9 cellular contexts compared by ENCODE assay signal in the genomic region with DNA sequence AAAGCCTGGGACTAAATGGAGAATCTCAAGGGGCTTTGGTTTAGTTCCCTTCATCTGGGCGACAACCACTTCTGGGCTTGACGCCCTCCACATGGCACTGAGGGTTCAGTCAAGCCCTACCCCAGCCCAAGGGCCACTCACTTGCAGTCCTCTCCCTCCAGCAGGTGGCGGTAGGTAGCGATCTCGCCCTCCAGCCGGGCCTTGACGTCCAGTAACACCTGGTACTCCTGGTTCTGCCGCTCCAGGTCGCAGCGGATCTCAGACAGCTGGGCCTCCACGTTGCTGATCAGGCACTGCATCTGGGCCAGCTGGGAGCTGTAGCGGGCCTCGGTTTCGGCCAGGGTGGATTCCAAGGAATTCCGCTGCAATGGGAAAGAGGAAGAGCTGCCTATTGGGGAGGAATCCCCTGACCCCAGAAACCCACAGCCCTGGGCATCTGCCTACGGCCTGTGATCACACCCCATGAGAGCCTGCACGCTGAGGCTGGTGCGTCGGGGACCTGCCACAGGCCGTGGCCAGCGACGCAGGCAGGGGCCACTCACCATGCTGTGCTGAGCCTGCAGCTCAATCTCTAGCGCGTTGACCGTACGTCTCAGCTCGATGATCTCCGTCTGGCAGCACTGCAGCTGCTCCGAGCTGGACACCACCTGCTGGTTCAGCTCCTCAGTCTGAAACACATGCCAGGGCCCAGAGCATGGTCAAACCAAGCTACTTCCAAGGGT. TPM values are rescaled to one million over a fixed set of nuclear protein-coding genes. Genes with fewer than 3 reads are reported as not detected.
DNase-seq lines count a peak whose midpoint lies in the region; ATAC-seq and TF ChIP-seq lines count a peak whose summit lies in the region.
"Had no signal": no experiment of that assay in that cellular context is flagged by ENCODE, and none has a peak within 500 bp of the region (broad histone marks: within the 10 kb centered on the region; RNA-seq: fewer than 3 reads in every experiment).

No MANE protein-coding gene starts in this region.

- TF ChIP-seq CTCF in GM13976 (IDR thresholded peaks at IDR 0.05; ENCODE audit: borderline replicate concordance, control extremely low read depth, extremely low read depth, insufficient read depth, missing control alignments) = peak; percentile 44
- no peak for TF ChIP-seq CTCF in omental fat pad (IDR thresholded peaks at IDR 0.05)

- DNase-seq in GM13976 (ENCODE audit: low spot score) = peak; percentile 69
- DNase-seq in RPMI8226 = peak; percentile 30
- DNase-seq in erythroblast (lab: John Stamatoyannopoulos, UW) = peak; percentile 69 to 83
- DNase-seq in stimulated activated CD4-positive, alpha-beta T cell treated with anti-CD3 and anti-CD28 coated beads, Interleukin-12 subunit alpha, Interleukin-12 subunit beta, amount 100 ng/mL, for 48 hours (ENCODE audit: low read depth in 2 of 3, low spot score in 1 of 3) = peak; percentile 17 to 47 (median 21)
- no peak for DNase-seq in omental fat pad (ENCODE audit: low spot score)
- no peak for DNase-seq in NCI-H1436 (lab: John Stamatoyannopoulos, UW)
- no peak for DNase-seq in effector memory CD4-positive, alpha-beta T cell

- in situ Hi-C loops in GM13976 (cut with MboI; ENCODE audit: low sequenced_read_pairs, unreplicated experiment) = no loop called here

- no peak for TF ChIP-seq POLR2A in erythroblast (IDR thresholded peaks at IDR 0.05; ENCODE audit: low read length)

- ATAC-seq in omental fat pad (ENCODE audit: low FRiP score) (no peak), HG02642 (IDR thresholded peaks at IDR 0.05; ENCODE audit: poor library complexity, unreplicated experiment) (no peak)

- H3K36me3 ChIP-seq in effector memory CD4-positive, alpha-beta T cell (ENCODE audit: control insufficient read depth, insufficient read depth, low read length) = no peaks in the 10 kb centered on the region

- no peak overlapping the region for H3K4me3 ChIP-seq in effector memory CD4-positive, alpha-beta T cell (ENCODE audit: insufficient read depth, low read depth, low read length, poor library complexity, severe bottlenecking)

- H3K9me3 ChIP-seq in effector memory CD4-positive, alpha-beta T cell (ENCODE audit: control insufficient read depth, low read length) = no peaks in the 10 kb centered on the region

- H3K27me3 ChIP-seq in effector memory CD4-positive, alpha-beta T cell (replicated peaks; ENCODE audit: control insufficient read depth, insufficient read depth, low read length, poor library complexity, severe bottlenecking) = no peaks in the 10 kb centered on the region

- H3K27ac ChIP-seq in effector memory CD4-positive, alpha-beta T cell (ENCODE audit: insufficient read depth, low read length, poor library complexity, severe bottlenecking) = no peak overlapping the region

- H3K4me1 ChIP-seq in effector memory CD4-positive, alpha-beta T cell (ENCODE audit: control insufficient read depth, insufficient read depth, low read length, poor library complexity, severe bottlenecking) = peaks cover 5% of the 10 kb centered on the region

RNA-seq across cellular contexts. Expression of a gene that starts 2.7 kb away (rescaled TPM):
- not detected for total RNA-seq in omental fat pad
- total RNA-seq: activated CD8-positive, alpha-beta memory T cell treated with anti-CD3 and anti-CD28 coated beads for 36 hours had no signal

RNA-seq across cellular contexts. Expression of a gene that starts 6.0 kb away (rescaled TPM):
- total RNA-seq in omental fat pad = not detected
- total RNA-seq: activated CD8-positive, alpha-beta memory T cell treated with anti-CD3 and anti-CD28 coated beads for 36 hours had no signal

RNA-seq across cellular contexts. Expression of a gene that starts 18.4 kb away (rescaled TPM):
- under 1 TPM in 1 of 4 donors, not detected in 3; 0.65 TPM for total RNA-seq in omental fat pad
- total RNA-seq: activated CD8-positive, alpha-beta memory T cell treated with anti-CD3 and anti-CD28 coated beads for 36 hours had no signal

RNA-seq across cellular contexts. Expression of a gene that starts 19.8 kb away (rescaled TPM):
- not detected for total RNA-seq in omental fat pad
- total RNA-seq: activated CD8-positive, alpha-beta memory T cell treated with anti-CD3 and anti-CD28 coated beads for 36 hours had no signal

RNA-seq across cellular contexts. Expression of a gene that starts 31.7 kb away (rescaled TPM):
- 1 to 10 TPM in 2 of 4 donors, under 1 TPM in 1, not detected in 1; 0.31 to 2.5 (median 1.8) TPM for total RNA-seq in omental fat pad
- total RNA-seq: activated CD8-positive, alpha-beta memory T cell treated with anti-CD3 and anti-CD28 coated beads for 36 hours had no signal

Comparison
In these comparisons a context has a peak if more than half of its experiments do, and no peak if none do; other contexts are left out.
1. DNase-seq: peak in GM13976 (single experiment), RPMI8226 (single experiment), erythroblast (2 of 2) and stimulated activated CD4-positive, alpha-beta T cell treated with anti-CD3 and anti-CD28 coated beads, Interleukin-12 subunit alpha, Interleukin-12 subunit beta, amount 100 ng/mL, for 48 hours (3 of 3); none in omental fat pad (single experiment), NCI-H1436 (single experiment) and effector memory CD4-positive, alpha-beta T cell (0 of 3).